1 cellular context compared by ENCODE assay signal in genomic region chr5:113084402-113085083, GRCh38.
TF ChIP-seq lines count a peak whose summit lies in the region.

No MANE protein-coding gene starts in this region.

TF ChIP-seq in K562, 482 proteins besides CTCF, POLR2A, EP300 and RAD21 (continued from another document and continues in another):
- TF ChIP-seq ARID3B (CRISPR knock-in tag; IDR thresholded peaks at IDR 0.05; ENCODE audit: borderline replicate concordance) = no peak
- peak; percentile 78 for TF ChIP-seq SMARCA4 (IDR thresholded peaks at IDR 0.05)
- peak; percentile 61; the same call in 1 of the 2 replicates for TF ChIP-seq FOXM1 (IDR thresholded peaks at IDR 0.05; ENCODE audit: low read depth)
- TF ChIP-seq FOXM1 (CRISPR knock-in tag; IDR thresholded peaks at IDR 0.05; ENCODE audit: low read depth) = no peak
- no peak for TF ChIP-seq ZNF780A (CRISPR knock-in tag; IDR thresholded peaks at IDR 0.05)
- no peak; the same call in 1 of the 2 replicates for TF ChIP-seq PBX2 (CRISPR knock-in tag; IDR thresholded peaks at IDR 0.05; ENCODE audit: low read depth)
- peak; percentile 99 for TF ChIP-seq PBX2 (tag; conservative IDR thresholded peaks at IDR 0.05; ENCODE audit: low read depth)
- TF ChIP-seq TAF9B (IDR thresholded peaks at IDR 0.05; ENCODE audit: partially characterized antibody) = peak; percentile 97
- peak; percentile 91 for TF ChIP-seq NCOR1 (IDR thresholded peaks at IDR 0.05)
- peak; percentile 24; the same call in 1 of the 2 replicates for TF ChIP-seq BHLHE40 (IDR thresholded peaks at IDR 0.05; ENCODE audit: low read length)
- peak in 1 of 2 experiments; percentile 65; a peak in 1 of 4 replicates for TF ChIP-seq SIN3A (IDR thresholded peaks at IDR 0.05; ENCODE audit: borderline replicate concordance in 2 of 2, control insufficient read depth in 1 of 2, low read depth in 2 of 2, low read length in 2 of 2)
- TF ChIP-seq ZNF316 (IDR thresholded peaks at IDR 0.05) = peak; percentile 72
- no peak for TF ChIP-seq ZNF143 (CRISPR knock-in tag; IDR thresholded peaks at IDR 0.05)
- peak in 1 of 2 experiments; percentile 65; a peak in 1 of 4 replicates for TF ChIP-seq ZMIZ1 (IDR thresholded peaks at IDR 0.05; ENCODE audit: low read depth in 2 of 2, low read length in 2 of 2)
- TF ChIP-seq SMAD4 (CRISPR knock-in tag; conservative IDR thresholded peaks at IDR 0.05) = peak; percentile 73; the same call in 1 of the 2 replicates
- no peak for TF ChIP-seq NR4A1 (CRISPR knock-in tag; IDR thresholded peaks at IDR 0.05)
- peak; percentile 56; the same call in 1 of the 2 replicates for TF ChIP-seq NR4A1 (tag; IDR thresholded peaks at IDR 0.05)
- TF ChIP-seq KDM1A (IDR thresholded peaks at IDR 0.05) = peak in 1 of 2 experiments; percentile 76; a peak in 2 of 4 replicates
- 0 out of 2 replicates have a peak, but pooled peaks have one; percentile 46 for TF ChIP-seq ZKSCAN8 (CRISPR knock-in tag; IDR thresholded peaks at IDR 0.05)
- peak; percentile 94 for TF ChIP-seq PKNOX1 (IDR thresholded peaks at IDR 0.05)
- TF ChIP-seq CTBP1 (IDR thresholded peaks at IDR 0.05; ENCODE audit: borderline replicate concordance) = peak; percentile 83
- TF ChIP-seq HDAC1 (IDR thresholded peaks at IDR 0.05) = peak in 1 of 2 experiments; percentile 62; a peak in 1 of 4 replicates
- peak; percentile 83 for TF ChIP-seq DPF2 (IDR thresholded peaks at IDR 0.05)
- TF ChIP-seq ZNF318 (IDR thresholded peaks at IDR 0.05; ENCODE audit: borderline replicate concordance in 1 of 2, low read depth in 1 of 2) = peak in 1 of 2 experiments; percentile 66; a peak in 1 of 4 replicates
- TF ChIP-seq KLF16 (IDR thresholded peaks at IDR 0.05) = peak; percentile 39; the same call in 1 of the 2 replicates
- peak; percentile 70 for TF ChIP-seq STAT5A (IDR thresholded peaks at IDR 0.05; ENCODE audit: borderline replicate concordance, low read length)
- peak; percentile 77 for TF ChIP-seq CXXC5 (CRISPR knock-in tag; IDR thresholded peaks at IDR 0.05)
- 0 out of 4 replicates have a peak, but pooled peaks of 1 of the 2 experiments have one; percentile 34 for TF ChIP-seq MNT (conservative IDR thresholded peaks at IDR 0.05)
- TF ChIP-seq ARID1B (IDR thresholded peaks at IDR 0.05) = peak; percentile 94
- TF ChIP-seq TCF3 (CRISPR knock-in tag; IDR thresholded peaks at IDR 0.05) = peak; percentile 95
- TF ChIP-seq PHF8 (IDR thresholded peaks at IDR 0.05; ENCODE audit: borderline replicate concordance, low read length) = no peak
- TF ChIP-seq ATF3 (IDR thresholded peaks at IDR 0.05) = no peak
- TF ChIP-seq ATF3 (CRISPR knock-in tag; conservative IDR thresholded peaks at IDR 0.05) = no peak
- no peak for TF ChIP-seq PTBP1 (IDR thresholded peaks at IDR 0.05; ENCODE audit: low read depth, low read length)
- peak; percentile 35; the same call in 1 of the 2 replicates for TF ChIP-seq LEF1 (IDR thresholded peaks at IDR 0.05)
- TF ChIP-seq PML (IDR thresholded peaks at IDR 0.05; ENCODE audit: low read length) = peak; percentile 79
